18 cellular contexts compared by ENCODE assay signal in the genomic region with DNA sequence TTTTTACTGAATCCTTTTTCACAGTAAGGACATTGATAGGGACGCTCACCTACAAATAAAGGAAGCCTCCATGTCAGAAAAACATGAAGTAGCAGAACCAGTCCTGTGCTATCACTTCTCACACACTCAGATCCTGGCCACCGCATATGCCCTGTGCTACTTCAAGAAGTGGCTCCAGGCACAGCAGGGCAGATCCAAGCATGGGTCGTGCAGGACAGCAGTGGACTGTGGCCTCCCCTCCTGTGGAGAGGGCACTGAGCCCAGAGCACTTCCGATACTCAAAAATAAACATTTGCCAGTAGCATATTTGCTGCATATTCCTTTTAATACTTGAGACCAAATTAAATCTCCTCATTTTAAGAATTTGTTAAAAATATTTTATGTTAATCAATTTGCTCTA.
"Had no signal": no experiment of that assay in that cellular context is flagged by ENCODE, and none has a peak within 500 bp of the region (broad histone marks: within the 10 kb centered on the region; RNA-seq: fewer than 3 reads in every experiment).

No MANE protein-coding gene starts in this region.

- H3K27me3 Mint-ChIP-seq: activated CD4-positive, alpha-beta T cell treated with anti-CD3 and anti-CD28 coated beads, Interleukin-2, amount 10 ng/mL, durations not matched to agents 7 days and 5 days; dendritic cell treated with granulocyte-macrophage colony-stimulating factor and Interleukin-4, amounts not matched to agents 40 ng/mL and 50 ng/mL, for 4 days; effector memory CD8-positive, alpha-beta T cell; stimulated activated naive CD8-positive, alpha-beta T cell treated with anti-CD3 and anti-CD28 coated beads, Interleukin-15, amount 100 ng/mL, for 72 hours had no signal

- H3K27me3 ChIP-seq: adrenal gland, testis had no signal

- H3K36me3 Mint-ChIP-seq: natural killer cell treated with Interleukin-12 subunit alpha and Interleukin-12 subunit beta and Interleukin-15 and Interleukin-18, amount 100 ng/mL, for 72 hours had no signal

- H3K4me1 ChIP-seq: psoas muscle, testis had no signal

- H3K36me3 ChIP-seq: adrenal gland had no signal

- H3K4me3 ChIP-seq: adrenal gland, psoas muscle, testis had no signal

- H3K27ac ChIP-seq: adrenal gland, psoas muscle, testis had no signal

- H3K27ac Mint-ChIP-seq: activated CD4-positive, alpha-beta T cell treated with anti-CD3 and anti-CD28 coated beads, Interleukin-2, amount 10 ng/mL, durations not matched to agents 7 days and 5 days; activated T-helper 2 cell treated with anti-CD3 and anti-CD28 coated beads, Interferon-gamma antibody, Interleukin-2, Interleukin-4, amounts not matched to agents 10 μg/mL and 5 μg/mL and 100 μg/mL, durations not matched to agents 14 hours and 24 hours and 36 hours; dendritic cell treated with granulocyte-macrophage colony-stimulating factor and Interleukin-4, amounts not matched to agents 40 ng/mL and 50 ng/mL, for 4 days; effector memory CD8-positive, alpha-beta T cell; natural killer cell treated with Interleukin-12 subunit alpha and Interleukin-12 subunit beta and Interleukin-15 and Interleukin-18, amount 100 ng/mL, for 72 hours; stimulated activated naive CD8-positive, alpha-beta T cell treated with anti-CD3 and anti-CD28 coated beads, Interleukin-15, amount 100 ng/mL, for 72 hours; WTC11 had no signal

- DNase-seq: activated CD4-positive, alpha-beta T cell treated with anti-CD3 and anti-CD28 coated beads, Interleukin-2, amount 10 ng/mL, durations not matched to agents 7 days and 5 days; activated CD8-positive, alpha-beta memory T cell treated with anti-CD3 and anti-CD28 coated beads for 24 hours; activated naive CD4-positive, alpha-beta T cell treated with anti-CD3 and anti-CD28 coated beads, Interleukin-2, amount 50 U/mL, for 16 hours; activated T-cell treated with anti-CD3 and anti-CD28 coated beads for 4 hours; adrenal gland; central memory CD4-positive, alpha-beta T cell; effector memory CD8-positive, alpha-beta T cell; kidney glomerular epithelial cell; occipital lobe; psoas muscle; stimulated activated CD4-positive, alpha-beta T cell treated with anti-CD3 and anti-CD28 coated beads, Interleukin-12 subunit alpha, Interleukin-12 subunit beta, amount 100 ng/mL, for 4 hours; stimulated activated CD8-positive, alpha-beta memory T cell treated with anti-CD3 and anti-CD28 coated beads, Interleukin-4, amount 100 ng/mL, for 48 hours; stimulated activated naive CD8-positive, alpha-beta T cell treated with anti-CD3 and anti-CD28 coated beads, Interleukin-15, amount 100 ng/mL, for 72 hours; testis had no signal

- ATAC-seq: effector memory CD8-positive, alpha-beta T cell; natural killer cell treated with Interleukin-12 subunit alpha and Interleukin-12 subunit beta and Interleukin-15 and Interleukin-18, amount 100 ng/mL, for 72 hours; stimulated activated naive CD8-positive, alpha-beta T cell treated with anti-CD3 and anti-CD28 coated beads, Interleukin-15, amount 100 ng/mL, for 72 hours; WTC11 had no signal

- H3K4me3 Mint-ChIP-seq: activated CD4-positive, alpha-beta T cell treated with anti-CD3 and anti-CD28 coated beads, Interleukin-2, amount 10 ng/mL, durations not matched to agents 7 days and 5 days; dendritic cell treated with granulocyte-macrophage colony-stimulating factor and Interleukin-4, amounts not matched to agents 40 ng/mL and 50 ng/mL, for 4 days; effector memory CD8-positive, alpha-beta T cell; natural killer cell treated with Interleukin-12 subunit alpha and Interleukin-12 subunit beta and Interleukin-15 and Interleukin-18, amount 100 ng/mL, for 72 hours; stimulated activated naive CD8-positive, alpha-beta T cell treated with anti-CD3 and anti-CD28 coated beads, Interleukin-15, amount 100 ng/mL, for 72 hours; WTC11 had no signal

- H3K9me3 ChIP-seq: adrenal gland, psoas muscle, testis had no signal
